ENCODE assay signal across 26 cellular contexts in genomic region chr10:83647519-83647918, GRCh38.
A peak's percentile ranks its signal among the peaks of the same experiment; 100 is the strongest.
DNase-seq lines count a peak whose midpoint lies in the region; ATAC-seq, FAIRE-seq and TF ChIP-seq lines count a peak whose summit lies in the region.
"Had no signal": no experiment of that assay in that cellular context is flagged by ENCODE, and none has a peak within 500 bp of the region (broad histone marks: within the 10 kb centered on the region; RNA-seq: fewer than 3 reads in every experiment).

No MANE protein-coding gene starts in this region.

- TF ChIP-seq EP300 in HepG2 (IDR thresholded peaks at IDR 0.05; ENCODE audit: low read depth in 2 of 2, low read length in 2 of 2) (no peak), HepG2 (CRISPR knock-in tag; IDR thresholded peaks at IDR 0.05; ENCODE audit: borderline replicate concordance) (no peak)

- no peak overlapping the region for H3K4me3 ChIP-seq in left ventricle myocardium inferior
- H3K4me3 ChIP-seq in cardiac fibroblast (replicated peaks in 1 of 2; ENCODE audit: low read depth in 2 of 2, low read length in 2 of 2): no peak overlapping the region
- no peak overlapping the region for H3K4me3 ChIP-seq in endothelial cell of umbilical vein (replicated peaks in 1 of 3; ENCODE audit: insufficient read depth in 1 of 3, low read depth in 1 of 3, low read length in 3 of 3)
- H3K4me3 ChIP-seq in fibroblast of villous mesenchyme (ENCODE audit: low read depth, low read length): no peak overlapping the region
- H3K4me3 ChIP-seq in HepG2 (replicated peaks in 1 of 3; ENCODE audit: insufficient read depth in 1 of 3, low read depth in 2 of 3, low read length in 3 of 3): no peak overlapping the region
- H3K4me3 ChIP-seq: A549, BLaER1, GM12878 had no signal

- H3K9me1 ChIP-seq in endothelial cell of umbilical vein (replicated peaks; ENCODE audit: control insufficient read depth, extremely low read depth, insufficient read depth, low read length): no peaks in the 10 kb centered on the region

- H3K27me3 ChIP-seq in left ventricle myocardium inferior (ENCODE audit: low read depth) (no peaks in the 10 kb centered on the region), endothelial cell of umbilical vein (ENCODE audit: control insufficient read depth in 2 of 2, insufficient read depth in 2 of 2, low read length in 2 of 2) (no peaks in the 10 kb centered on the region), HepG2 (ENCODE audit: control insufficient read depth in 1 of 2, insufficient read depth in 2 of 2, low read length in 2 of 2) (no peaks in the 10 kb centered on the region; a peak in 1 of 5 replicates)
- H3K27me3 ChIP-seq: BE2C, BLaER1 had no signal

- H3K9me3 ChIP-seq in left ventricle myocardium inferior (replicated peaks) (no peaks in the 10 kb centered on the region), endothelial cell of umbilical vein (replicated peaks; ENCODE audit: control insufficient read depth, insufficient read depth, low read length) (no peaks in the 10 kb centered on the region), HepG2 (ENCODE audit: low read length) (peaks cover 48% of the 10 kb centered on the region)
- H3K9me3 ChIP-seq: A549, BE2C, BLaER1 had no signal

- FAIRE-seq in endothelial cell of umbilical vein (lab: Jason Lieb, UNC) (peak; percentile 24), HepG2 (lab: Jason Lieb, UNC) (no peak)
- FAIRE-seq: A549, GM12878, GM12892, GM18507 had no signal

- H3K79me2 ChIP-seq in endothelial cell of umbilical vein (ENCODE audit: control insufficient read depth, insufficient read depth, low read length): no peaks in the 10 kb centered on the region
- H3K79me2 ChIP-seq in HepG2 (ENCODE audit: insufficient read depth, low read length): no peaks in the 10 kb centered on the region

- H3K4me2 ChIP-seq in endothelial cell of umbilical vein (ENCODE audit: insufficient read depth, low read length) (peak overlapping the region; percentile 84), HepG2 (ENCODE audit: low read depth, low read length) (no peak overlapping the region)
- H3K4me2 ChIP-seq: A549, BLaER1 had no signal

- BruUV-seq in endothelial cell of umbilical vein (replicated peaks; lab: Mats Ljungman, UMichigan) (no TSS peak), HepG2 (replicated peaks; lab: Mats Ljungman, UMichigan) (no TSS peak)

- H3K27ac ChIP-seq in left ventricle myocardium inferior (replicated peaks) (peak overlapping the region; percentile 46), endothelial cell of umbilical vein (ENCODE audit: insufficient read depth, low read depth, low read length) (peak overlapping the region; percentile 55), HepG2 (ENCODE audit: extremely low read length, insufficient read depth, low read length) (no peak overlapping the region)
- H3K27ac ChIP-seq: 22Rv1, A549, BLaER1 had no signal

- H3K9ac ChIP-seq in endothelial cell of umbilical vein (replicated peaks; ENCODE audit: extremely low read depth, insufficient read depth, low read length) (no peak overlapping the region), HepG2 (ENCODE audit: insufficient read depth, low read depth, low read length) (no peak overlapping the region)
- H3K9ac ChIP-seq: BLaER1 had no signal

- H3K36me3 ChIP-seq in left ventricle myocardium inferior (no peaks in the 10 kb centered on the region), endothelial cell of umbilical vein (ENCODE audit: control insufficient read depth in 2 of 2, extremely low read depth in 1 of 2, insufficient read depth in 2 of 2, low read length in 2 of 2) (no peaks in the 10 kb centered on the region), HepG2 (replicated peaks in 1 of 2; ENCODE audit: control insufficient read depth in 1 of 2, insufficient read depth in 2 of 2, low read length in 2 of 2) (no peaks in the 10 kb centered on the region)
- H3K36me3 ChIP-seq: BE2C, BLaER1 had no signal

- H3K4me1 ChIP-seq in left ventricle myocardium inferior (peaks cover 27% of the 10 kb centered on the region), endothelial cell of umbilical vein (ENCODE audit: control insufficient read depth, extremely low read depth, insufficient read depth, low read length) (peaks cover 45% of the 10 kb centered on the region), HepG2 (ENCODE audit: insufficient read depth, low read length) (no peaks in the 10 kb centered on the region)
- H3K4me1 ChIP-seq: A549, BLaER1 had no signal

- DNase-seq in left ventricle myocardium inferior (no peak), left cardiac atrium (no peak), cardiac fibroblast (ENCODE audit: low read depth in 2 of 2) (peak; percentile 11 to 15), endothelial cell of umbilical vein (ENCODE audit: low read depth, low spot score) (peak; percentile 52), fibroblast of villous mesenchyme (ENCODE audit: low read depth) (peak; percentile 13), HepG2 (ENCODE audit: low spot score) (no peak), OCI-M2 (lab: John Stamatoyannopoulos, UW; ENCODE audit: unreplicated experiment) (no peak), AG08395 (ENCODE audit: low spot score) (no peak)
- DNase-seq: C1 segment of cervical spinal cord; CD4-positive, alpha-beta memory T cell; CD4-positive, CD25-positive, alpha-beta regulatory T cell; CD8-positive, alpha-beta memory T cell; COR-L47; DMS153; DMS53; DMS79; DND-41; EL; GDM1 had no signal

- no peak for TF ChIP-seq POLR2A in endothelial cell of umbilical vein (IDR thresholded peaks at IDR 0.05; ENCODE audit: low read depth, low read length)
- no peak for TF ChIP-seq POLR2A in HepG2 (IDR thresholded peaks at IDR 0.05; ENCODE audit: insufficient read depth in 1 of 2, low read depth in 2 of 2, low read length in 2 of 2)

- CTCF ChIA-PET in endothelial cell of umbilical vein (lab: Charles Lee): interaction anchor here (0.7 to 1.4 kb wide), 6 partner anchors 28 to 224 kb away, joined by 3 to 6 read pairs (median 3); no protein-coding TSS in a partner anchor
- CTCF ChIA-PET in HepG2 (lab: Yijun Ruan, JAX; ENCODE audit: low intra/inter-chr PET ratio, low total read pairs): no interaction called here

- in situ Hi-C loops in HepG2 (cut with HindIII; ENCODE audit: extremely low pct_ligation_motif_present, low pct_unique_long_range_greater_than_20kb): no loop called here

- ATAC-seq in left cardiac atrium: no peak
- no peak for ATAC-seq in HepG2
- ATAC-seq: A549, GM12878 had no signal

- dilution Hi-C loops in endothelial cell of umbilical vein (cut with MboI; ENCODE audit: extremely low pct_ligation_motif_present, low sequenced_read_pairs): no loop called here

- POLR2A ChIA-PET in endothelial cell of umbilical vein (lab: Charles Lee): no interaction called here
- POLR2A ChIA-PET in HepG2 (lab: Yijun Ruan, JAX): no interaction called here

- TF ChIP-seq CTCF in left ventricle myocardium inferior (IDR thresholded peaks at IDR 0.05; ENCODE audit: borderline replicate concordance) (no peak), cardiac fibroblast (IDR thresholded peaks at IDR 0.05; ENCODE audit: low read depth, low read length) (no peak), endothelial cell of umbilical vein (IDR thresholded peaks at IDR 0.05; ENCODE audit: extremely low read depth in 1 of 2, insufficient read depth in 1 of 2, low read depth in 1 of 2, low read length in 2 of 2) (no peak), fibroblast of villous mesenchyme (IDR thresholded peaks at IDR 0.05; ENCODE audit: insufficient read depth, low read depth, low read length) (no peak), HepG2 (CRISPR knock-in tag; IDR thresholded peaks at IDR 0.05) (no peak)

- H4K20me1 ChIP-seq in endothelial cell of umbilical vein (replicated peaks; ENCODE audit: control insufficient read depth, extremely low read depth, insufficient read depth, low read length): no peaks in the 10 kb centered on the region
- H4K20me1 ChIP-seq in HepG2 (ENCODE audit: insufficient read depth, low read length): no peaks in the 10 kb centered on the region
- H4K20me1 ChIP-seq: BLaER1 had no signal

- TF ChIP-seq RAD21 in HepG2 (CRISPR knock-in tag; IDR thresholded peaks at IDR 0.05): no peak

- intact Hi-C loops in left ventricle myocardium inferior (cut with micrococcal nuclease): no loop called here
- intact Hi-C loops in left cardiac atrium (cut with DNase I): no loop called here
- intact Hi-C loops in endothelial cell of umbilical vein (cut with micrococcal nuclease): loop anchor here (1.0 to 5.0 kb wide), 2 partner anchors 39 to 100 kb away; no protein-coding TSS in a partner anchor
- intact Hi-C loops in HepG2 (cut with micrococcal nuclease; ENCODE audit: unreplicated experiment): no loop called here

- H2AFZ ChIP-seq in endothelial cell of umbilical vein (ENCODE audit: low read depth, low read length): peak overlapping the region; percentile 74
- H2AFZ ChIP-seq in HepG2 (ENCODE audit: low read length): no peak overlapping the region

TF ChIP-seq in endothelial cell of umbilical vein, 7 proteins besides CTCF, POLR2A, EP300 and RAD21 (continues in another document):
- no peak for TF ChIP-seq GATA2 (IDR thresholded peaks at IDR 0.05; ENCODE audit: insufficient read depth, insufficient read length, low read depth, low read length)
- TF ChIP-seq MYC (IDR thresholded peaks at IDR 0.05; ENCODE audit: low read depth, low read length): no peak
- TF ChIP-seq MAX (IDR thresholded peaks at IDR 0.05; ENCODE audit: insufficient read depth, insufficient read length): no peak
- TF ChIP-seq JUN (IDR thresholded peaks at IDR 0.05; ENCODE audit: borderline replicate concordance, insufficient read depth, insufficient read length, low read depth): no peak
- no peak for TF ChIP-seq EZH2 (IDR thresholded peaks at IDR 0.05; ENCODE audit: borderline replicate concordance, low read depth, low read length, severe bottlenecking)
- TF ChIP-seq POLR2AphosphoS5 (IDR thresholded peaks at IDR 0.05; ENCODE audit: insufficient read depth, low read depth, low read length): no peak

TF ChIP-seq in HepG2, 621 proteins besides CTCF, POLR2A, EP300 and RAD21:
- TF ChIP-seq BCL6 (CRISPR knock-in tag; IDR thresholded peaks at IDR 0.05): no peak
- TF ChIP-seq RBFOX2 (IDR thresholded peaks at IDR 0.05; ENCODE audit: low read depth, low read length): no peak
- no peak for TF ChIP-seq TAF1 (CRISPR knock-in tag; IDR thresholded peaks at IDR 0.05)
- no peak for TF ChIP-seq ZNF430 (CRISPR knock-in tag; IDR thresholded peaks at IDR 0.05)
- no peak for TF ChIP-seq ZNF720 (CRISPR knock-in tag; IDR thresholded peaks at IDR 0.05)
- no peak for TF ChIP-seq ZNF207 (IDR thresholded peaks at IDR 0.05; ENCODE audit: borderline replicate concordance)
- TF ChIP-seq ZNF124 (CRISPR knock-in tag; IDR thresholded peaks at IDR 0.05): no peak

Comparison
In these comparisons a context has a peak if more than half of its experiments do, and no peak if none do; other contexts are left out.
1. DNase-seq: peak in cardiac fibroblast (2 of 2), endothelial cell of umbilical vein (single experiment) and fibroblast of villous mesenchyme (single experiment); none in left ventricle myocardium inferior (single experiment), left cardiac atrium (single experiment), HepG2 (single experiment), OCI-M2 (single experiment) and AG08395 (single experiment).